In the genomic region with DNA sequence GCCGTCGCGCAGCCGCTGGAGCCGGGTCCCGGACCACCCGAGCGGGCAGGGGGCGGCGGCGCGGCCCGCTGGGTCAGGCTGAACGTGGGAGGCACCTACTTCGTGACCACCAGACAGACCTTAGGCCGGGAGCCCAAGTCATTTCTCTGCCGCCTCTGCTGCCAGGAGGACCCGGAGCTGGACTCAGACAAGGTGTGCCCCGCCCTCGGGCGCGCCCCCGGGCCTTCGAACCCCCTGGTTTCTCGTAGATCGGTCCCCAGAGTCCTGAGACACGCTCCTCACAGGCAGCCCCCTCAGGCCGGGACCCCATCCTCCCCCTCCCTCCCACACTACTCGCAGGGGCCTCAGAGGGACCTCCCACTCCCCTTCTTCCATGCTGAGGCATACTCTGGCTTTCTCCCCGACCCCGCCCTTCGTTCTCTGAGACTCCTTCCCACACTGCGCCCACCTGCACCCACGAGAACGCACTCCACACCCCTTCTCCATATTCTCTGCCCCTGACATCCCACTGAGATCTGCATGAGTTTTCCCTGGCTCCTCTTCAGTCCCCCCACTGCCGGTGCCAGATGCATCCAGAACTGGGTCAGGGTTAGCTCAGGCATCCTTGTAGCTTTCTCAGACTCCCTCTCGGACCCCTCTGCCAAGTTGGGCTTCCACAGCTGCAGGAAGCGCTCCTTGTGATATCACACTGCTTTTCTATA, we compare ENCODE assay signal across 8 cellular contexts. TPM values are rescaled to one million over a fixed set of nuclear protein-coding genes. Genes with fewer than 3 reads are reported as not detected.
DNase-seq lines count a peak whose midpoint lies in the region; ATAC-seq and TF ChIP-seq lines count a peak whose summit lies in the region.

No MANE protein-coding gene starts in this region.

- peak overlapping the region; percentile 83 to 94 (median 91) for H3K9ac ChIP-seq in BLaER1 treated with 17β-estradiol and CSF1 and Interleukin-3, amounts not matched to agents 10 nM and 100 nM
- peak overlapping the region; percentile 98 for H3K9ac ChIP-seq in Karpas-422 (ENCODE audit: low read length)

- no peaks in the 10 kb centered on the region for H3K9me3 ChIP-seq in BLaER1 treated with 17β-estradiol and CSF1 and Interleukin-3, amounts not matched to agents 10 nM and 100 nM (replicated peaks in 1 of 11)
- no peaks in the 10 kb centered on the region for H3K9me3 ChIP-seq in Karpas-422 (ENCODE audit: low read length)

- no peak overlapping the region for H2AFZ ChIP-seq in Karpas-422 (ENCODE audit: low read length)

- ATAC-seq in GM21381 (IDR thresholded peaks at IDR 0.05; ENCODE audit: unreplicated experiment) (peak; percentile 16), left ventricle myocardium superior (no peak), GM18505 (IDR thresholded peaks at IDR 0.05; ENCODE audit: unreplicated experiment) (no peak)
- ATAC-seq in activated naive CD4-positive, alpha-beta T cell treated with anti-CD3 and anti-CD28 coated beads, Interleukin-2, amount 50 U/mL, for 72 hours: peak in 1 of 2 donors; percentile 1

- no peaks in the 10 kb centered on the region for H3K9me2 ChIP-seq in Karpas-422 (replicated peaks; ENCODE audit: insufficient read depth, low read length)

- peak overlapping the region; percentile 85 to 96 for H3K27ac Mint-ChIP-seq in activated naive CD4-positive, alpha-beta T cell treated with anti-CD3 and anti-CD28 coated beads, Interleukin-2, amount 50 U/mL, for 72 hours

- H3K27me3 ChIP-seq in BLaER1 treated with 17β-estradiol and CSF1 and Interleukin-3, amounts not matched to agents 10 nM and 100 nM: no peaks in the 10 kb centered on the region
- no peaks in the 10 kb centered on the region for H3K27me3 ChIP-seq in Karpas-422 (ENCODE audit: low read length)

- TF ChIP-seq POLR2A in GM18505 (IDR thresholded peaks at IDR 0.05; ENCODE audit: borderline replicate concordance, extremely low read depth, insufficient read depth, insufficient read length): no peak

- H3K36me3 Mint-ChIP-seq in activated naive CD4-positive, alpha-beta T cell treated with anti-CD3 and anti-CD28 coated beads, Interleukin-2, amount 50 U/mL, for 72 hours: peaks cover 11 to 18% of the 10 kb centered on the region in 2 donors

- no peaks in the 10 kb centered on the region for H3K9me3 Mint-ChIP-seq in activated naive CD4-positive, alpha-beta T cell treated with anti-CD3 and anti-CD28 coated beads, Interleukin-2, amount 50 U/mL, for 72 hours

- peak; percentile 61 for DNase-seq in Karpas-422
- peak in 1 of 2 donors; percentile 66 for DNase-seq in activated naive CD4-positive, alpha-beta T cell treated with anti-CD3 and anti-CD28 coated beads, Interleukin-2, amount 50 U/mL, for 72 hours (ENCODE audit: low spot score in 2 of 2)
- DNase-seq in left ventricle myocardium superior: peak; percentile 59
- DNase-seq in retina: peak; percentile 57
- DNase-seq in effector CD8-positive, alpha-beta T cell (lab: John Stamatoyannopoulos, UW): no peak

- peaks cover 18 to 38% (median 27%) of the 10 kb centered on the region in 10 experiments for H3K4me1 ChIP-seq in BLaER1 treated with 17β-estradiol and CSF1 and Interleukin-3, amounts not matched to agents 10 nM and 100 nM
- H3K4me1 ChIP-seq in Karpas-422 (ENCODE audit: low read length): peaks cover 21% of the 10 kb centered on the region

- intact Hi-C loops in left ventricle myocardium superior (cut with micrococcal nuclease): no loop called here

- peak overlapping the region; percentile 84 to 99 (median 92) for H3K4me3 ChIP-seq in BLaER1 treated with 17β-estradiol and CSF1 and Interleukin-3, amounts not matched to agents 10 nM and 100 nM
- peak overlapping the region; percentile 100 for H3K4me3 ChIP-seq in Karpas-422 (ENCODE audit: low read length)

- peaks cover 0 to 14% (median 5%) of the 10 kb centered on the region in 11 experiments; a peak in 11 of 22 replicates for H4K20me1 ChIP-seq in BLaER1 treated with 17β-estradiol and CSF1 and Interleukin-3, amounts not matched to agents 10 nM and 100 nM
- H4K20me1 ChIP-seq in Karpas-422 (ENCODE audit: insufficient read depth, low read depth, low read length): no peaks in the 10 kb centered on the region

- H3K79me2 ChIP-seq in Karpas-422 (ENCODE audit: low read length): peaks cover 45% of the 10 kb centered on the region

- H3K27ac ChIP-seq in BLaER1 treated with 17β-estradiol and CSF1 and Interleukin-3, amounts not matched to agents 10 nM and 100 nM: peak overlapping the region; percentile 72 to 89 (median 84)
- H3K27ac ChIP-seq in Karpas-422 (ENCODE audit: low read length): no peak overlapping the region

- peak overlapping the region; percentile 90 to 99 (median 96) for H3K4me2 ChIP-seq in BLaER1 treated with 17β-estradiol and CSF1 and Interleukin-3, amounts not matched to agents 10 nM and 100 nM
- peak overlapping the region; percentile 86 for H3K4me2 ChIP-seq in Karpas-422 (ENCODE audit: low read depth, low read length, poor library complexity, severe bottlenecking)

- H3K36me3 ChIP-seq in BLaER1 treated with 17β-estradiol and CSF1 and Interleukin-3, amounts not matched to agents 10 nM and 100 nM: peaks cover 25 to 42% (median 32%) of the 10 kb centered on the region in 11 experiments
- H3K36me3 ChIP-seq in Karpas-422 (ENCODE audit: insufficient read depth, low read length): peaks cover 5% of the 10 kb centered on the region; the same call in 1 of the 2 replicates

RNA-seq across cellular contexts. Expression of a gene that starts 0.5 kb away (rescaled TPM):
- total RNA-seq in Karpas-422 (2014; rRNA removed; shearing (Covaris generic); ENCODE audit: low replicate concordance): 21.0 and 24.7 TPM in 2 replicates
- total RNA-seq in activated naive CD4-positive, alpha-beta T cell treated with anti-CD3 and anti-CD28 coated beads, Interleukin-2, amount 50 U/mL, for 72 hours: 10 to 100 TPM; 17.4 to 19.4 TPM
- 24.1 TPM for total RNA-seq in left ventricle myocardium superior

RNA-seq across cellular contexts. Expression of a gene that starts 0.8 kb away (rescaled TPM):
- 186 and 187 TPM in 2 replicates for total RNA-seq in Karpas-422 (2014; rRNA removed; shearing (Covaris generic); ENCODE audit: low replicate concordance)
- total RNA-seq in activated naive CD4-positive, alpha-beta T cell treated with anti-CD3 and anti-CD28 coated beads, Interleukin-2, amount 50 U/mL, for 72 hours: 100 to 1,000 TPM; 193 to 218 TPM
- total RNA-seq in left ventricle myocardium superior: 937 TPM

RNA-seq across cellular contexts. Expression of a gene that starts 35.1 kb away (rescaled TPM):
- total RNA-seq in Karpas-422 (2014; rRNA removed; shearing (Covaris generic); ENCODE audit: low replicate concordance): 33.8 and 34.6 TPM in 2 replicates
- 10 to 100 TPM; 29.8 to 48.1 TPM for total RNA-seq in activated naive CD4-positive, alpha-beta T cell treated with anti-CD3 and anti-CD28 coated beads, Interleukin-2, amount 50 U/mL, for 72 hours
- 51.5 TPM for total RNA-seq in left ventricle myocardium superior

RNA-seq across cellular contexts. Expression of a gene that starts 40.2 kb away (rescaled TPM):
- total RNA-seq in Karpas-422 (2014; rRNA removed; shearing (Covaris generic); ENCODE audit: low replicate concordance): not detected in 2 replicates
- total RNA-seq in activated naive CD4-positive, alpha-beta T cell treated with anti-CD3 and anti-CD28 coated beads, Interleukin-2, amount 50 U/mL, for 72 hours: 10 to 100 TPM in 1 of 2 donors, 1 to 10 TPM in 1; 6.0 to 10.9 TPM
- total RNA-seq in left ventricle myocardium superior: 7.2 TPM
